21 cellular contexts compared by ENCODE assay signal in the genomic region with DNA sequence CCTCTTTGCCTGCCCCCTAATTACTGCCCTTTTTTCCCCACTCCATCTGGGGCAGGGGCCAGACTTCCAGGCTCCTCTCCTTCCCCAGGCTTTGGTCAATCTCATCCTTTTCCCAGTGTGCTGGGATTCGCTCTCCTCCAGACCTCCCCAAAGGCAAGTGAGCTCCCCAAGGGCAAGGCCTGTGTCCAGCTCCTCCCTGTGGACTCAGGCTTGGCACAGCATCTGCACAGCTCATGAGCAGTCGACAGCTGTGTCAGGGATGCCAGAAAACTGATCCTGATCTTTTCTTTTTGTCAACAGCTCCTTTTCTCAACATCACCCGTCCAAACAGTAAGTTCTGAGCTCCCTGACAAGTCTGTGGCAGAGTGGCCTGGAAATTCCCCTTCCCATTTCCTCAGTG.
DNase-seq lines count a peak whose midpoint lies in the region; ATAC-seq and TF ChIP-seq lines count a peak whose summit lies in the region.
"Had no signal": no experiment of that assay in that cellular context is flagged by ENCODE, and none has a peak within 500 bp of the region (broad histone marks: within the 10 kb centered on the region; RNA-seq: fewer than 3 reads in every experiment).

No MANE protein-coding gene starts in this region.

- peaks cover 0 to 24% (median 11%) of the 10 kb centered on the region in 9 donors for H3K4me1 ChIP-seq in heart right ventricle
- no peaks in the 10 kb centered on the region for H3K4me1 ChIP-seq in neural progenitor cell

- H3K27ac Mint-ChIP-seq in neural progenitor cell (peak overlapping the region; percentile 30), type B pancreatic cell (no peak overlapping the region)

- H3K9me3 Mint-ChIP-seq in neural progenitor cell (no peaks in the 10 kb centered on the region), type B pancreatic cell (no peaks in the 10 kb centered on the region)

- H3K4me3 Mint-ChIP-seq in neural progenitor cell (no peak overlapping the region), type B pancreatic cell (no peak overlapping the region)

- no peak overlapping the region for H3K9ac ChIP-seq in neural progenitor cell
- H3K9ac ChIP-seq: SK-N-SH had no signal

- H3K27ac ChIP-seq in heart right ventricle (no peak overlapping the region), neural progenitor cell (no peak overlapping the region)
- H3K27ac ChIP-seq: HL-60, PC-9 had no signal

- H3F3A ChIP-seq in neural progenitor cell (ENCODE audit: low read depth), result no peaks in the 10 kb centered on the region

- H3K79me2 ChIP-seq in neural progenitor cell (ENCODE audit: low read depth), result no peaks in the 10 kb centered on the region

- H3K27me3 Mint-ChIP-seq in neural progenitor cell (ENCODE audit: insufficient read depth, low read depth) (peaks cover 4% of the 10 kb centered on the region), type B pancreatic cell (peaks cover 16% of the 10 kb centered on the region)

- H3K4me1 Mint-ChIP-seq in neural progenitor cell, result no peaks in the 10 kb centered on the region
- H3K4me1 Mint-ChIP-seq in type B pancreatic cell (ENCODE audit: unreplicated experiment), result no peaks in the 10 kb centered on the region

- intact Hi-C loops in heart right ventricle (cut with DNase I), result no loop called here

- no peak overlapping the region for H3K4me2 ChIP-seq in neural progenitor cell
- H3K4me2 ChIP-seq: PC-9, SK-N-SH had no signal

- 21 to 25% methylated on average over 3 of the region's 3 CpGs for WGBS in heart right ventricle, 2 donors

- H3K4me3 ChIP-seq in heart right ventricle, result no peak overlapping the region
- no peak overlapping the region for H3K4me3 ChIP-seq in neural progenitor cell
- H3K4me3 ChIP-seq: GM12878, PC-9 had no signal

- DNase-seq in activated CD4-positive, CD25-positive, alpha-beta regulatory T cell treated with anti-CD3 and anti-CD28 coated beads, Interleukin-2, amount 50 U/mL, for 72 hours, result peak; percentile 8
- peak in 1 of 2 donors; percentile 45 for DNase-seq in heart right ventricle
- no peak for DNase-seq in neural progenitor cell (ENCODE audit: low spot score)
- peak; percentile 44 for DNase-seq in type B pancreatic cell (ENCODE audit: extremely low spot score, unreplicated experiment)
- no peak for DNase-seq in COLO668 (lab: John Stamatoyannopoulos, UW; ENCODE audit: unreplicated experiment)
- no peak for DNase-seq in SHP77 treated with DMSO at 0.1 percent for 48 hours (lab: John Stamatoyannopoulos, UW)
- DNase-seq in NCI-H2171 treated with DMSO at 0.1 percent for 48 hours (lab: John Stamatoyannopoulos, UW), result no peak
- DNase-seq: EL, GDM1, NCI-H1092, NCI-H1417 treated with DMSO at 0.1 percent for 48 hours, NCI-H1694 treated with DMSO at 0.1 percent for 48 hours, NCI-H2081, NCI-H748 treated with DMSO at 0.1 percent for 48 hours, PC-9, SIG-M5, SW 1271 had no signal

- no peak overlapping the region for H2AFZ ChIP-seq in neural progenitor cell (replicated peaks)
- H2AFZ ChIP-seq: PC-9 had no signal

- H3K36me3 ChIP-seq in heart right ventricle (no peaks in the 10 kb centered on the region), neural progenitor cell (no peaks in the 10 kb centered on the region)

- H3K9me3 ChIP-seq in heart right ventricle (no peaks in the 10 kb centered on the region), neural progenitor cell (ENCODE audit: low read depth) (no peaks in the 10 kb centered on the region)
- H3K9me3 ChIP-seq: SK-N-SH had no signal

- TF ChIP-seq CTCF in heart right ventricle (IDR thresholded peaks at IDR 0.05) (no peak), neural progenitor cell (IDR thresholded peaks at IDR 0.05) (no peak), type B pancreatic cell (conservative IDR thresholded peaks at IDR 0.05) (no peak)

- no peaks in the 10 kb centered on the region for H3K27me3 ChIP-seq in heart right ventricle
- no peaks in the 10 kb centered on the region for H3K27me3 ChIP-seq in neural progenitor cell

- ATAC-seq in activated CD4-positive, CD25-positive, alpha-beta regulatory T cell treated with anti-CD3 and anti-CD28 coated beads, Interleukin-2, amount 50 U/mL, for 24 hours, result no peak
- peak in 5 of 8 donors; percentile 44 to 81 (median 49) for ATAC-seq in heart right ventricle
- ATAC-seq: GM12878 had no signal

- no peaks in the 10 kb centered on the region for H3K36me3 Mint-ChIP-seq in neural progenitor cell
- no peaks in the 10 kb centered on the region for H3K36me3 Mint-ChIP-seq in type B pancreatic cell

- H4K20me1 ChIP-seq in neural progenitor cell (ENCODE audit: low read depth), result no peaks in the 10 kb centered on the region

Comparison
In these comparisons a context has a peak if more than half of its experiments do, and no peak if none do; other contexts are left out.
1. DNase-seq: peak in activated CD4-positive, CD25-positive, alpha-beta regulatory T cell treated with anti-CD3 and anti-CD28 coated beads, Interleukin-2, amount 50 U/mL, for 72 hours (single experiment) and type B pancreatic cell (single experiment); none in neural progenitor cell (single experiment), COLO668 (single experiment), SHP77 treated with DMSO at 0.1 percent for 48 hours (single experiment) and NCI-H2171 treated with DMSO at 0.1 percent for 48 hours (single experiment).
2. ATAC-seq: peak in heart right ventricle (5 of 8); none in activated CD4-positive, CD25-positive, alpha-beta regulatory T cell treated with anti-CD3 and anti-CD28 coated beads, Interleukin-2, amount 50 U/mL, for 24 hours (0 of 2).